In the genomic region with DNA sequence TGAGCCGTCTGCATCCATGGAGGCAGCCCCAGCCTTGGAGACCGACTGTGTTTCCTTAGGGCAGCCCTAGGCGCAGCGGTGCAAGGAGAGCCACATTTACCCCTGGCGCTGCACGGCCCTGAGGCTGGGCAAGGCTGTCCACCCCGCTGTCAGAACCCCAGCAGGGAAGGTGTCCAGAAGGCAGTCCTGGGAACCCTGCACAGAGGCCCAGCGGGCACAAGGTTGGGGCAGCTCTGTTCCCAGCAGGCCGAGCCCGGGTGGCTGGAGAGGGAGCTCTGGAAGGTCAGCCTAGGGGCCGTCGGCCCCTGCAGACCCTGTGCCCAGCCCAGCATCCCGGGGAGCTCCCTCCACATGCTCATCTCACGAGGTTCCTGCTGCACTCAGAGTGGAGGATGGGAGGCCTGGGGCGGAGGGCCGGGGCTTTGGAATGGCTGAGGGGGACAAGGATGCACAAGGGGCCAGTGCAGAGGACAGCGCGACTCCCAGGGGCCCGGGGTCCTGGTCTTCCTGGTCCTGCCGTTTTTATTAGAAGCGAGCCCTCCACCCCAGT, we compare ENCODE assay signal across 8 cellular contexts. TPM values are rescaled to one million over a fixed set of nuclear protein-coding genes. Genes with fewer than 3 reads are reported as not detected.
DNase-seq lines count a peak whose midpoint lies in the region; ATAC-seq and TF ChIP-seq lines count a peak whose summit lies in the region.

No MANE protein-coding gene starts in this region.

- H3K27ac Mint-ChIP-seq in nephron = no peak overlapping the region

- H3K4me3 Mint-ChIP-seq in nephron = peak overlapping the region; percentile 69 to 74 (median 74)

- no peak overlapping the region for H3K27ac ChIP-seq in caudate nucleus (ENCODE audit: low read depth, low read length)

- TF ChIP-seq CTCF in NB4 (IDR thresholded peaks at IDR 0.05; ENCODE audit: low read depth, low read length) = no peak
- TF ChIP-seq CTCF in epithelial cell of proximal tubule (conservative IDR thresholded peaks at IDR 0.05; ENCODE audit: low read depth, low read length) = no peak
- no peak for TF ChIP-seq CTCF in nephron (IDR thresholded peaks at IDR 0.05; ENCODE audit: unreplicated experiment in 3 of 3)

- DNase-seq in Ammon's horn (ENCODE audit: low spot score) (peak; percentile 2), NB4 (ENCODE audit: low read depth) (peak; percentile 1), epithelial cell of proximal tubule (ENCODE audit: low read depth) (no peak), caudate nucleus (lab: John Stamatoyannopoulos, UW) (no peak), hippocampal formation (lab: John Stamatoyannopoulos, UW) (no peak), putamen (ENCODE audit: low spot score) (no peak)

- H3K9me3 Mint-ChIP-seq in nephron = no peaks in the 10 kb centered on the region

- ATAC-seq in GM21390 (IDR thresholded peaks at IDR 0.05; ENCODE audit: unreplicated experiment) = no peak

- no peak for TF ChIP-seq POLR2A in NB4 (IDR thresholded peaks at IDR 0.05; ENCODE audit: extremely low read depth, insufficient read length)

- peaks cover 56% of the 10 kb centered on the region for H3K27me3 Mint-ChIP-seq in nephron (ENCODE audit: low read depth)

- peaks cover 5% of the 10 kb centered on the region for H3K36me3 Mint-ChIP-seq in nephron (ENCODE audit: low read depth)

- no peak overlapping the region for H3K4me3 ChIP-seq in NB4 (ENCODE audit: low read depth, low read length)
- H3K4me3 ChIP-seq in epithelial cell of proximal tubule (ENCODE audit: low read depth, low read length) = peak overlapping the region; percentile 52

- peaks cover 24% of the 10 kb centered on the region for H3K4me1 Mint-ChIP-seq in nephron

RNA-seq across cellular contexts. Expression of a gene that starts 19.9 kb away (rescaled TPM):
- 0.51 and 3.5 TPM in 2 replicates for total RNA-seq in epithelial cell of proximal tubule

RNA-seq across cellular contexts. Expression of a gene that starts 55.3 kb away (rescaled TPM):
- total RNA-seq in epithelial cell of proximal tubule = 73.9 and 132 TPM in 2 replicates

RNA-seq across cellular contexts. Expression of a gene that starts 56.6 kb away (rescaled TPM):
- total RNA-seq in epithelial cell of proximal tubule = 11.9 and 33.3 TPM in 2 replicates

Comparison
In these comparisons a context has a peak if more than half of its experiments do, and no peak if none do; other contexts are left out.
1. DNase-seq: peak in Ammon's horn (single experiment) and NB4 (single experiment); none in epithelial cell of proximal tubule (single experiment), caudate nucleus (0 of 61), hippocampal formation (0 of 2) and putamen (single experiment).